Comparison of ENCODE assay signal across 4 cellular contexts in the genomic region with DNA sequence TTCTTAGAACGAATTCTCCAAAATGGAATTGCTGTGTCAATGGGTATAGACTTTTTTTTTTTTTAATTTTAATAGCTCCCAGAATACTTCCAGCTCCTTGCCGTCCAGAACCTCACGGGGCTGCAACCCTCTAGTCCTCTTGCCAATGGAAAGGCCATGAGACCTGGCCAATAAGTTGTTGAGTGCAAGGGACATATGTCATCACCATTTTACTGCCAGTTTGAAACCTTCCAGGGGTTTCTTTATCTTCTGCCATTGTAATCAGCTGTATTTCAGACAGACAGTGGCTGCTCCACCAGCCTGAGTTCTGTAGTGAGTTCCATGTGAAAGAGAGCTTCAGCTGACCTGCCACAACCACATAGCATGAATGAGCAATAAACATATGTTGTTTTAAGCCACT.
"Had no signal": no experiment of that assay in that cellular context is flagged by ENCODE, and none has a peak within 500 bp of the region (broad histone marks: within the 10 kb centered on the region; RNA-seq: fewer than 3 reads in every experiment).

No MANE protein-coding gene starts in this region.

- ATAC-seq: GM23338 had no signal

- H3K4me3 ChIP-seq: GM23338 had no signal

- DNase-seq: H9, HCEC 1CT, IMR-90 had no signal
